ENCODE assay signal across 24 cellular contexts in genomic region chr10:33746878-33747277, GRCh38.
A peak's percentile ranks its signal among the peaks of the same experiment; 100 is the strongest.
DNase-seq lines count a peak whose midpoint lies in the region; ATAC-seq, FAIRE-seq and TF ChIP-seq lines count a peak whose summit lies in the region.
"Had no signal": no experiment of that assay in that cellular context is flagged by ENCODE, and none has a peak within 500 bp of the region (broad histone marks: within the 10 kb centered on the region; RNA-seq: fewer than 3 reads in every experiment).

No MANE protein-coding gene starts in this region.

- H3K27ac Mint-ChIP-seq in chondrocyte (ENCODE audit: unreplicated experiment), result peak overlapping the region; percentile 87
- H3K27ac Mint-ChIP-seq: activated naive CD8-positive, alpha-beta T cell treated with anti-CD3 and anti-CD28 coated beads, Interleukin-2, amount 10 ng/mL, durations not matched to agents 7 days and 5 days; effector memory CD8-positive, alpha-beta T cell had no signal

- ATAC-seq in GM21786 (IDR thresholded peaks at IDR 0.05; ENCODE audit: unreplicated experiment), result no peak
- ATAC-seq: effector memory CD8-positive, alpha-beta T cell; HCT116; heart left ventricle; left cardiac atrium had no signal

- TF ChIP-seq CTCF in GM12865 (IDR thresholded peaks at IDR 0.05; ENCODE audit: insufficient read depth, low read depth, low read length, missing control alignments) (no peak), chondrocyte (IDR thresholded peaks at IDR 0.05) (no peak)

- no peak overlapping the region for H3K4me3 Mint-ChIP-seq in chondrocyte (ENCODE audit: unreplicated experiment)
- H3K4me3 Mint-ChIP-seq: activated naive CD8-positive, alpha-beta T cell treated with anti-CD3 and anti-CD28 coated beads, Interleukin-2, amount 10 ng/mL, durations not matched to agents 7 days and 5 days; effector memory CD8-positive, alpha-beta T cell had no signal

- no peak for TF ChIP-seq POLR2A in erythroblast (IDR thresholded peaks at IDR 0.05; ENCODE audit: low read length)

- no peaks in the 10 kb centered on the region for H3K36me3 Mint-ChIP-seq in chondrocyte (ENCODE audit: low read depth)
- H3K36me3 Mint-ChIP-seq: activated naive CD8-positive, alpha-beta T cell treated with anti-CD3 and anti-CD28 coated beads, Interleukin-2, amount 10 ng/mL, durations not matched to agents 7 days and 5 days had no signal

- H3K27me3 Mint-ChIP-seq in chondrocyte (ENCODE audit: low read depth), result no peaks in the 10 kb centered on the region
- H3K27me3 Mint-ChIP-seq: activated naive CD8-positive, alpha-beta T cell treated with anti-CD3 and anti-CD28 coated beads, Interleukin-2, amount 10 ng/mL, durations not matched to agents 7 days and 5 days; effector memory CD8-positive, alpha-beta T cell had no signal

- peaks cover 15% of the 10 kb centered on the region for H3K4me1 Mint-ChIP-seq in chondrocyte (ENCODE audit: low read depth)
- H3K4me1 Mint-ChIP-seq: activated naive CD8-positive, alpha-beta T cell treated with anti-CD3 and anti-CD28 coated beads, Interleukin-2, amount 10 ng/mL, durations not matched to agents 7 days and 5 days had no signal

- DNase-seq in GM12865 (ENCODE audit: low read depth) (peak; percentile 18), NCI-H226 (peak; percentile 9), chondrocyte (ENCODE audit: low spot score) (no peak), iris pigment epithelial cell (ENCODE audit: low read depth) (peak; percentile 85), RCC 7860 (ENCODE audit: low spot score) (no peak), dedifferentiated amniotic fluid mesenchymal stem cell (ENCODE audit: extremely low spot score) (no peak), erythroblast (lab: John Stamatoyannopoulos, UW) (no peak)
- DNase-seq: activated CD4-positive, alpha-beta T cell treated with anti-CD3 and anti-CD28 coated beads, Interleukin-2, amount 50 U/mL, for 48 hours; activated naive CD8-positive, alpha-beta T cell treated with anti-CD3 and anti-CD28 coated beads, Interleukin-2, amount 10 ng/mL, durations not matched to agents 7 days and 5 days; colonic mucosa; effector memory CD8-positive, alpha-beta T cell; heart left ventricle; left cardiac atrium; NCI-H524; PC-9; SHP77; SW 1271; trophoblast cell had no signal

- H3K4me3 ChIP-seq in GM12865 (ENCODE audit: low read depth, low read length), result no peak overlapping the region
- H3K4me3 ChIP-seq: colonic mucosa, esophagus muscularis mucosa, heart left ventricle, PC-9, prostate gland, skin epidermis had no signal

- no peaks in the 10 kb centered on the region for H3K9me3 Mint-ChIP-seq in chondrocyte (ENCODE audit: low read depth)
- H3K9me3 Mint-ChIP-seq: activated naive CD8-positive, alpha-beta T cell treated with anti-CD3 and anti-CD28 coated beads, Interleukin-2, amount 10 ng/mL, durations not matched to agents 7 days and 5 days; effector memory CD8-positive, alpha-beta T cell had no signal

- no peak for FAIRE-seq in RCC 7860 (lab: Jason Lieb, UNC)
- FAIRE-seq: GM18507 had no signal

Comparison
In these comparisons a context has a peak if more than half of its experiments do, and no peak if none do; other contexts are left out.
1. DNase-seq: peak in GM12865 (single experiment), NCI-H226 (single experiment) and iris pigment epithelial cell (single experiment); none in chondrocyte (single experiment), RCC 7860 (single experiment), dedifferentiated amniotic fluid mesenchymal stem cell (single experiment) and erythroblast (0 of 2).